ENCODE assay signal across 8 cellular contexts in genomic region chr7:128530855-128531104, GRCh38. TPM values are rescaled to one million over a fixed set of nuclear protein-coding genes. Genes with fewer than 3 reads are reported as not detected.
DNase-seq lines count a peak whose midpoint lies in the region; ATAC-seq and TF ChIP-seq lines count a peak whose summit lies in the region.

No MANE protein-coding gene starts in this region.

- in situ Hi-C loops in mammary epithelial cell (cut with MboI; ENCODE audit: low sequenced_read_pairs in 2 of 2): no loop called here

- no TSS peak for BruUV-seq in A673 (replicated peaks; lab: Mats Ljungman, UMichigan)
- no TSS peak for BruUV-seq in mammary epithelial cell (replicated peaks; lab: Mats Ljungman, UMichigan)

- H3K36me3 Mint-ChIP-seq in GM23338 (ENCODE audit: low read depth): peaks cover 22% of the 10 kb centered on the region

- no CpG with 5 or more reads among the region's 38 CpGs for WGBS in mammary epithelial cell (ENCODE audit: low coverage, missing lambda C conversion rate)

- peak; percentile 33 for DNase-seq in A673 (ENCODE audit: low spot score)
- DNase-seq in GM23338 (ENCODE audit: low spot score): no peak
- DNase-seq in mammary epithelial cell: no peak
- no peak for DNase-seq in COR-L47 (lab: John Stamatoyannopoulos, UW)
- no peak for DNase-seq in pons (ENCODE audit: low spot score)
- DNase-seq in activated CD8-positive, alpha-beta memory T cell treated with anti-CD3 and anti-CD28 coated beads, Interleukin-2, amount 50 U/mL, for 48 hours: no peak

- no peak overlapping the region for H3K27ac Mint-ChIP-seq in GM23338

- peaks cover 7% of the 10 kb centered on the region for H3K36me3 ChIP-seq in A673 (ENCODE audit: insufficient read depth, low read length, poor library complexity, severe bottlenecking)
- no peaks in the 10 kb centered on the region; the same call in 1 of the 2 replicates for H3K36me3 ChIP-seq in GM23338 (ENCODE audit: insufficient read depth)
- no peaks in the 10 kb centered on the region for H3K36me3 ChIP-seq in mammary epithelial cell (ENCODE audit: insufficient read depth, low read length)

- H3K27me3 Mint-ChIP-seq in GM23338 (ENCODE audit: insufficient read depth, low read depth, poor library complexity): peaks cover 4% of the 10 kb centered on the region

- no peaks in the 10 kb centered on the region for H3K9me2 ChIP-seq in GM23338 (ENCODE audit: insufficient read depth)

- 0 out of 2 replicates have a peak, but pooled peaks cover 6% of the 10 kb centered on the region for H3F3A ChIP-seq in GM23338 (replicated peaks; ENCODE audit: low read depth)

- intact Hi-C loops in A673 (cut with micrococcal nuclease; ENCODE audit: unreplicated experiment) (loop anchor here (5.0 kb wide), 1 partner anchor 53 kb away; the partner anchor contains the start of gene METTL2B), mammary epithelial cell (cut with micrococcal nuclease) (loop anchor here (5.0 kb wide), 1 partner anchor 53 kb away; the partner anchor contains the start of gene METTL2B)

- POLR2A ChIA-PET in A673 (lab: Charles Lee; ENCODE audit: low non-redundant PET): no interaction called here

- ATAC-seq in GM23338: no peak
- no peak for ATAC-seq in HG02642 (IDR thresholded peaks at IDR 0.05; ENCODE audit: poor library complexity, unreplicated experiment)

- H3K27me3 ChIP-seq in A673 (replicated peaks; ENCODE audit: insufficient read depth, low read depth, low read length, poor library complexity): no peaks in the 10 kb centered on the region
- H3K27me3 ChIP-seq in GM23338 (ENCODE audit: insufficient read depth): no peaks in the 10 kb centered on the region
- no peaks in the 10 kb centered on the region for H3K27me3 ChIP-seq in mammary epithelial cell (ENCODE audit: insufficient read depth, low read length)
- no peaks in the 10 kb centered on the region for H3K27me3 ChIP-seq in mononuclear cell (ENCODE audit: insufficient read depth, low read length)

- no peaks in the 10 kb centered on the region for H3K9me3 ChIP-seq in A673 (ENCODE audit: low read depth, low read length, poor library complexity, severe bottlenecking)
- no peaks in the 10 kb centered on the region for H3K9me3 ChIP-seq in mammary epithelial cell (replicated peaks; ENCODE audit: insufficient read depth, low read length)
- no peaks in the 10 kb centered on the region for H3K9me3 ChIP-seq in mononuclear cell (ENCODE audit: low read depth, low read length)

- CTCF ChIA-PET in A673 (lab: Charles Lee) (no interaction called here), mammary epithelial cell (lab: Charles Lee; ENCODE audit: low non-redundant PET) (no interaction called here)

- H3K4me3 Mint-ChIP-seq in GM23338: no peak overlapping the region

- H3K9ac ChIP-seq in mammary epithelial cell (ENCODE audit: insufficient read depth, low read length): peak overlapping the region; percentile 61

- H2AFZ ChIP-seq in GM23338 (no peak overlapping the region), mammary epithelial cell (ENCODE audit: low read depth, low read length) (peak overlapping the region; percentile 72)

- TF ChIP-seq CTCF in A673 (conservative IDR thresholded peaks at IDR 0.05; ENCODE audit: low read depth, low read length) (no peak), GM23338 (conservative IDR thresholded peaks at IDR 0.05; ENCODE audit: low read depth in 2 of 2) (no peak), mammary epithelial cell (conservative IDR thresholded peaks at IDR 0.05 in 1 of 2, IDR thresholded peaks at IDR 0.05 in 1 of 2; ENCODE audit: extremely low read depth in 1 of 2, insufficient read depth in 1 of 2, low read depth in 1 of 2, low read length in 2 of 2) (no peak)

- no peaks in the 10 kb centered on the region for H4K20me1 ChIP-seq in GM23338 (replicated peaks; ENCODE audit: insufficient read depth)
- H4K20me1 ChIP-seq in mammary epithelial cell (ENCODE audit: insufficient read depth, low read length): no peaks in the 10 kb centered on the region

- H3K27ac ChIP-seq in A673 (ENCODE audit: low read depth, low read length, poor library complexity, severe bottlenecking): peak overlapping the region; percentile 92
- no peak overlapping the region for H3K27ac ChIP-seq in GM23338 (ENCODE audit: low read depth)
- H3K27ac ChIP-seq in mammary epithelial cell (ENCODE audit: insufficient read depth, low read depth, low read length): peak overlapping the region; percentile 44

- H3K4me3 ChIP-seq in A673 (ENCODE audit: low read depth, low read length, poor library complexity, severe bottlenecking): peak overlapping the region; percentile 69
- peak overlapping the region; percentile 89 for H3K4me3 ChIP-seq in GM23338
- H3K4me3 ChIP-seq in mammary epithelial cell (replicated peaks in 1 of 3; ENCODE audit: insufficient read depth in 1 of 3, low read depth in 2 of 3, low read length in 3 of 3): peak overlapping the region; percentile 45 to 55 (median 50)
- H3K4me3 ChIP-seq in mononuclear cell (ENCODE audit: low read length): peak overlapping the region; percentile 59

- H3K79me2 ChIP-seq in GM23338 (replicated peaks; ENCODE audit: insufficient read depth): peaks cover 38% of the 10 kb centered on the region
- peaks cover 48% of the 10 kb centered on the region for H3K79me2 ChIP-seq in mammary epithelial cell (ENCODE audit: insufficient read depth, low read length)

- H3K4me1 ChIP-seq in A673 (ENCODE audit: insufficient read depth, low read length, poor library complexity, severe bottlenecking): no peaks in the 10 kb centered on the region
- no peaks in the 10 kb centered on the region; the same call in 1 of the 2 replicates for H3K4me1 ChIP-seq in GM23338 (ENCODE audit: insufficient read depth)
- H3K4me1 ChIP-seq in mammary epithelial cell (ENCODE audit: insufficient read depth, low read length): peaks cover under 1% of the 10 kb centered on the region
- peaks cover 19% of the 10 kb centered on the region for H3K4me1 ChIP-seq in mononuclear cell (ENCODE audit: insufficient read depth, low read length)

- H3K9me3 Mint-ChIP-seq in GM23338: no peaks in the 10 kb centered on the region

- peaks cover 18% of the 10 kb centered on the region for H3K4me1 Mint-ChIP-seq in GM23338

- dilution Hi-C loops in mammary epithelial cell (cut with HindIII; ENCODE audit: low sequenced_read_pairs): no loop called here

- H3K4me2 ChIP-seq in GM23338: peak overlapping the region; percentile 85
- H3K4me2 ChIP-seq in mammary epithelial cell (ENCODE audit: insufficient read depth, low read depth, low read length): peak overlapping the region; percentile 76

TF ChIP-seq in GM23338, 12 proteins besides CTCF, POLR2A, EP300 and RAD21:
- no peak for TF ChIP-seq ZNF114 (CRISPR knock-in tag; IDR thresholded peaks at IDR 0.05)
- TF ChIP-seq EZH2 (IDR thresholded peaks at IDR 0.05; ENCODE audit: low read depth, unreplicated experiment): no peak

RNA-seq across cellular contexts. Expression of gene METTL2B, which starts 54.2 kb away (rescaled TPM):
- 53.8 and 58.7 TPM in 2 replicates for total RNA-seq in A673 (2021)
- 48.3 and 72.0 TPM in 2 replicates for total RNA-seq in GM23338 (2014; rRNA removed; shearing (Covaris generic))
- polyA plus RNA-seq in GM23338 (2016; fragmentation: Nextera tagmentation; extraction: Ambion mirVana): 21.2 and 24.0 TPM in 2 replicates
- 10 to 100 TPM; 34.7 to 37.3 TPM for total RNA-seq in mammary epithelial cell
- 21.5 TPM for polyA plus RNA-seq in mammary epithelial cell
- 61.8 TPM for polyA minus RNA-seq in mammary epithelial cell
- total RNA-seq in mononuclear cell: 8.0 TPM
